ENCODE assay signal across 1 cellular context in the genomic region with DNA sequence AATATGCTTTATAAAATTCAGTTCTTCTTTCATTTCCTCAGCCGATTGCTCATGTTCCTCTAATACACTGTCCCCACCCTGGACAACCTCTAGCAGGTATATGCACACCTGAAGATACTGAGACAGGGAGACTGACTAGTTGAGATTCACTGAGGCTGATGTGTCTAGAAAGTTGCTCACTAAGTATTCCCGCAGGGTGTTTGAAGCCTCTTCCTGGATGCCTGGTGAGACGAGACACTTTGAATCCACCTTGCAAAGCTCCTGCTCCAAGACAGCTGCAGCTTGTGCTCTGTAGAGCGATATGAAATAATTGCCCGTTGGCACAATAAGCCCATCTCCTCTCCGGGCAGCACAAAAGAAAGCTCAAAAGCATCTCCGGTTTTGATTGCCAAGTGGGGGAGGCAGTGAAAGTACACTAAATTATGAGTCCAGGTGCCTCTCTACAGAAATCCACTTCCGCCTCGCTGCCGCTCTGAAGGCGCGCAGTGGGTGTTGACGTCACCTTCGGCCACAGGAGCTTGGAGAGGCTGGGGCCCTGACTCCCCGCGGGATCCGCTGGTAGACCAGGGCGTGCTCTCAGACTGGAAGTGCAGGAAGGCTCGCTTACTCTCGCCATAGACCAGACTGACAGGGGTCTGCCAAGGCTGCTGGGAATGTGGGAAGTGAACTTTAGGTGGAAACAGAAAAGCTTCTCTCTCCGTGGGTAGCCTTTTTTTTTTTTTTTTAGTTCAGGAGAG.
TF ChIP-seq lines count a peak whose summit lies in the region.

No MANE protein-coding gene starts in this region.

TF ChIP-seq in HEK293, 187 proteins besides CTCF, POLR2A, EP300 and RAD21 (continued from another document and continues in another):
- TF ChIP-seq ZNF518A (tag by site-specific recombination; conservative IDR thresholded peaks at IDR 0.05; ENCODE audit: low read depth) (peak; percentile 79), ZNF571 (tag by site-specific recombination; IDR thresholded peaks at IDR 0.05) (no peak), ZNF514 (tag by site-specific recombination; IDR thresholded peaks at IDR 0.05) (no peak), SCRT1 (tag by site-specific recombination; IDR thresholded peaks at IDR 0.05; ENCODE audit: borderline replicate concordance) (no peak), ZNF830 (tag by site-specific recombination; IDR thresholded peaks at IDR 0.05; ENCODE audit: low read depth) (no peak), ZSCAN23 (tag by site-specific recombination; IDR thresholded peaks at IDR 0.05) (no peak), SETDB1 (IDR thresholded peaks at IDR 0.05; ENCODE audit: insufficient read length, low read length) (no peak), ZNF335 (tag by site-specific recombination; conservative IDR thresholded peaks at IDR 0.05) (peak; percentile 55), ZNF132 (tag by site-specific recombination; IDR thresholded peaks at IDR 0.05; ENCODE audit: borderline replicate concordance) (no peak), ZEB2 (tag by site-specific recombination; IDR thresholded peaks at IDR 0.05) (peak; percentile 70; the same call in 1 of the 2 replicates), HOXC10 (CRISPR knock-in tag; IDR thresholded peaks at IDR 0.05) (no peak), ZNF548 (tag by site-specific recombination; IDR thresholded peaks at IDR 0.05) (no peak), ZNF664 (tag by site-specific recombination; IDR thresholded peaks at IDR 0.05) (no peak), ZIC2 (tag by site-specific recombination; IDR thresholded peaks at IDR 0.05) (peak; percentile 61), ZNF292 (tag by site-specific recombination; IDR thresholded peaks at IDR 0.05; ENCODE audit: borderline replicate concordance, low read depth) (no peak), ZNF521 (tag by site-specific recombination; IDR thresholded peaks at IDR 0.05) (no peak), ZNF341 (tag by site-specific recombination; IDR thresholded peaks at IDR 0.05; ENCODE audit: low read depth) (peak; percentile 73), REST (tag by site-specific recombination; IDR thresholded peaks at IDR 0.05) (no peak), ZNF184 (tag by site-specific recombination; IDR thresholded peaks at IDR 0.05) (no peak), ZBTB11 (tag by site-specific recombination; conservative IDR thresholded peaks at IDR 0.05; ENCODE audit: low read depth) (peak; percentile 48), ZNF175 (tag by site-specific recombination; IDR thresholded peaks at IDR 0.05) (no peak), ZNF600 (tag by site-specific recombination; IDR thresholded peaks at IDR 0.05) (0 out of 2 replicates have a peak, but pooled peaks have one; percentile 21), ZNF626 (tag by site-specific recombination; IDR thresholded peaks at IDR 0.05) (no peak), KLF17 (tag by site-specific recombination; IDR thresholded peaks at IDR 0.05) (no peak), ZNF302 (tag by site-specific recombination; IDR thresholded peaks at IDR 0.05; ENCODE audit: low read depth) (no peak), ZNF768 (tag by site-specific recombination; IDR thresholded peaks at IDR 0.05) (no peak), ZNF610 (tag by site-specific recombination; IDR thresholded peaks at IDR 0.05; ENCODE audit: borderline replicate concordance) (peak; percentile 90; the same call in 1 of the 2 replicates)
- TF ChIP-seq, protein P1, sequence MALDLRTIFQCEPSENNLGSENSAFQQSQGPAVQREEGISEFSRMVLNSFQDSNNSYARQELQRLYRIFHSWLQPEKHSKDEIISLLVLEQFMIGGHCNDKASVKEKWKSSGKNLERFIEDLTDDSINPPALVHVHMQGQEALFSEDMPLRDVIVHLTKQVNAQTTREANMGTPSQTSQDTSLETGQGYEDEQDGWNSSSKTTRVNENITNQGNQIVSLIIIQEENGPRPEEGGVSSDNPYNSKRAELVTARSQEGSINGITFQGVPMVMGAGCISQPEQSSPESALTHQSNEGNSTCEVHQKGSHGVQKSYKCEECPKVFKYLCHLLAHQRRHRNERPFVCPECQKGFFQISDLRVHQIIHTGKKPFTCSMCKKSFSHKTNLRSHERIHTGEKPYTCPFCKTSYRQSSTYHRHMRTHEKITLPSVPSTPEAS (tag by site-specific recombination; IDR thresholded peaks at IDR 0.05): no peak
- TF ChIP-seq, protein P2, sequence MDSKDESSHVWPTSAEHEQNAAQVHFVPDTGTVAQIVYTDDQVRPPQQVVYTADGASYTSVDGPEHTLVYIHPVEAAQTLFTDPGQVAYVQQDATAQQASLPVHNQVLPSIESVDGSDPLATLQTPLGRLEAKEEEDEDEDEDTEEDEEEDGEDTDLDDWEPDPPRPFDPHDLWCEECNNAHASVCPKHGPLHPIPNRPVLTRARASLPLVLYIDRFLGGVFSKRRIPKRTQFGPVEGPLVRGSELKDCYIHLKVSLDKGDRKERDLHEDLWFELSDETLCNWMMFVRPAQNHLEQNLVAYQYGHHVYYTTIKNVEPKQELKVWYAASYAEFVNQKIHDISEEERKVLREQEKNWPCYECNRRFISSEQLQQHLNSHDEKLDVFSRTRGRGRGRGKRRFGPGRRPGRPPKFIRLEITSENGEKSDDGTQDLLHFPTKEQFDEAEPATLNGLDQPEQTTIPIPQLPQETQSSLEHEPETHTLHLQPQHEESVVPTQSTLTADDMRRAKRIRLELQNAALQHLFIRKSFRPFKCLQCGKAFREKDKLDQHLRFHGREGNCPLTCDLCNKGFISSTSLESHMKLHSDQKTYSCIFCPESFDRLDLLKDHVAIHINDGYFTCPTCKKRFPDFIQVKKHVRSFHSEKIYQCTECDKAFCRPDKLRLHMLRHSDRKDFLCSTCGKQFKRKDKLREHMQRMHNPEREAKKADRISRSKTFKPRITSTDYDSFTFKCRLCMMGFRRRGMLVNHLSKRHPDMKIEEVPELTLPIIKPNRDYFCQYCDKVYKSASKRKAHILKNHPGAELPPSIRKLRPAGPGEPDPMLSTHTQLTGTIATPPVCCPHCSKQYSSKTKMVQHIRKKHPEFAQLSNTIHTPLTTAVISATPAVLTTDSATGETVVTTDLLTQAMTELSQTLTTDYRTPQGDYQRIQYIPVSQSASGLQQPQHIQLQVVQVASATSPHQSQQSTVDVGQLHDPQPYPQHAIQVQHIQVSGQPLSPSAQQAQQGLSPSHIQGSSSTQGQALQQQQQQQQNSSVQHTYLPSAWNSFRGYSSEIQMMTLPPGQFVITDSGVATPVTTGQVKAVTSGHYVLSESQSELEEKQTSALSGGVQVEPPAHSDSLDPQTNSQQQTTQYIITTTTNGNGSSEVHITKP (tag by site-specific recombination; IDR thresholded peaks at IDR 0.05): no peak
- TF ChIP-seq, protein P3, sequence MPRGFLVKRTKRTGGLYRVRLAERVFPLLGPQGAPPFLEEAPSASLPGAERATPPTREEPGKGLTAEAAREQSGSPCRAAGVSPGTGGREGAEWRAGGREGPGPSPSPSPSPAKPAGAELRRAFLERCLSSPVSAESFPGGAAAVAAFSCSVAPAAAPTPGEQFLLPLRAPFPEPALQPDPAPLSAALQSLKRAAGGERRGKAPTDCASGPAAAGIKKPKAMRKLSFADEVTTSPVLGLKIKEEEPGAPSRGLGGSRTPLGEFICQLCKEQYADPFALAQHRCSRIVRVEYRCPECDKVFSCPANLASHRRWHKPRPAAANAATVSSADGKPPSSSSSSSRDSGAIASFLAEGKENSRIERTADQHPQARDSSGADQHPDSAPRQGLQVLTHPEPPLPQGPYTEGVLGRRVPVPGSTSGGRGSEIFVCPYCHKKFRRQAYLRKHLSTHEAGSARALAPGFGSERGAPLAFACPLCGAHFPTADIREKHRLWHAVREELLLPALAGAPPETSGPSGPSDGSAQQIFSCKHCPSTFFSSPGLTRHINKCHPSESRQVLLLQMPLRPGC (tag by site-specific recombination; IDR thresholded peaks at IDR 0.05): no peak
- TF ChIP-seq, protein P4, sequence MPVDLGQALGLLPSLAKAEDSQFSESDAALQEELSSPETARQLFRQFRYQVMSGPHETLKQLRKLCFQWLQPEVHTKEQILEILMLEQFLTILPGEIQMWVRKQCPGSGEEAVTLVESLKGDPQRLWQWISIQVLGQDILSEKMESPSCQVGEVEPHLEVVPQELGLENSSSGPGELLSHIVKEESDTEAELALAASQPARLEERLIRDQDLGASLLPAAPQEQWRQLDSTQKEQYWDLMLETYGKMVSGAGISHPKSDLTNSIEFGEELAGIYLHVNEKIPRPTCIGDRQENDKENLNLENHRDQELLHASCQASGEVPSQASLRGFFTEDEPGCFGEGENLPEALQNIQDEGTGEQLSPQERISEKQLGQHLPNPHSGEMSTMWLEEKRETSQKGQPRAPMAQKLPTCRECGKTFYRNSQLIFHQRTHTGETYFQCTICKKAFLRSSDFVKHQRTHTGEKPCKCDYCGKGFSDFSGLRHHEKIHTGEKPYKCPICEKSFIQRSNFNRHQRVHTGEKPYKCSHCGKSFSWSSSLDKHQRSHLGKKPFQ (tag by site-specific recombination; IDR thresholded peaks at IDR 0.05): no peak
